Comparison of ENCODE assay signal across 13 cellular contexts in the genomic region with DNA sequence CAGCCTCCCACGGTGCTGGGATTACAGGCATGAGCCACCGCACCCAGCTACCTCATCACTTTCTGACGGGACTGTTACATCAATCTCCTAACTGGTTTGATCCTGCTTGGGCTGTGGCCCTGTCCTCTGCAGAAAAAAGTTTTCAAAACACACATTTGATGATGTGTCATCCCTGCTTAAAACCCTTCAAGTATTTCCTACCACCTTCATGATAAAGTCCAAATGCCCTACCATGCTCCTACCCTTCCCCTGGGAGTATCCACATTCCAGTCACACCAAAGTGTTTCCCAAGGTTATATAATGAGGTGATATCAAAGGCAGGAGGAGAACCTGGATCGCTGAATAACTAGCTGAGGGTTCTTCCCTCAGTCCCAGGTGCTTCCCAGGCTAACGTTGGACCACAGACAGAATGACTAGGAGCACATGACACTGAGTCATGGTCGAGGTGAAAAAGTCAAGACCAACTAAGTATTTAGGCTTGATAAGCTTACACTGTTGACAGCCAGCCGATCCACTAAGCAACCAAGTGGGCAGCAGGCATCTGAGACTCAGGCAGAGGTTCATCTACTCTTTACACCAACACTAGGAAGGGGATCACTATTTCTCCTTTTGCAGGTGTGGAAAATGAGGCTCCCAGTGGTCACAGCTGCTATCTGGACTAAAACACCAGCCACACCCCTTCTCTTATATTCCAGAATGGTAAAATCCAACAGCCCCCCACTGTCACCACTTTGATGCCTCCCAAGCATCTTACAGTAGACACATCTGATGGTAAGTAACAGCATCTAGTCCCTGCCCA. TPM values are rescaled to one million over a fixed set of nuclear protein-coding genes. Genes with fewer than 3 reads are reported as not detected.
A peak's percentile ranks its signal among the peaks of the same experiment; 100 is the strongest.
DNase-seq lines count a peak whose midpoint lies in the region; ATAC-seq and TF ChIP-seq lines count a peak whose summit lies in the region.
"Had no signal": no experiment of that assay in that cellular context is flagged by ENCODE, and none has a peak within 500 bp of the region (broad histone marks: within the 10 kb centered on the region; RNA-seq: fewer than 3 reads in every experiment).

No MANE protein-coding gene starts in this region.

- WGBS in body of pancreas, 2 donors: 38 to 57% methylated on average over 7 of the region's 7 CpGs

- H3K27ac ChIP-seq in A673 (ENCODE audit: low read depth, low read length, poor library complexity, severe bottlenecking) (peak overlapping the region; percentile 94), body of pancreas (no peak overlapping the region), left lung (no peak overlapping the region)
- H3K27ac ChIP-seq: cardiac muscle cell had no signal

- POLR2A ChIA-PET in A673 (lab: Charles Lee; ENCODE audit: low non-redundant PET): no interaction called here

- no peak for TF ChIP-seq POLR2A in body of pancreas (IDR thresholded peaks at IDR 0.05)

- peak overlapping the region in 1 of 4 donors; percentile 60 for H3K4me3 Mint-ChIP-seq in IgD-negative memory B cell

- CTCF ChIA-PET in A673 (lab: Charles Lee): no interaction called here

- peaks cover 59 to 86% (median 77%) of the 10 kb centered on the region in 3 donors for H3K4me1 Mint-ChIP-seq in IgD-negative memory B cell

- intact Hi-C loops in A673 (cut with micrococcal nuclease; ENCODE audit: unreplicated experiment): loop anchor here (10.0 kb wide), 1 partner anchor 991 kb away; no protein-coding TSS in a partner anchor
- intact Hi-C loops in body of pancreas (cut with DNase I): no loop called here
- intact Hi-C loops in left lung (cut with DNase I): no loop called here

- no peak for DNase-seq in A673 (ENCODE audit: low spot score)
- DNase-seq in body of pancreas: no peak
- DNase-seq in left lung: no peak
- DNase-seq in NCI-H510A treated with DMSO at 0.1 percent for 48 hours (lab: John Stamatoyannopoulos, UW): no peak
- DNase-seq in NCI-H748 (lab: John Stamatoyannopoulos, UW; ENCODE audit: unreplicated experiment): no peak
- no peak for DNase-seq in NAMALWA (ENCODE audit: low spot score)
- DNase-seq in AML-193 (lab: John Stamatoyannopoulos, UW): no peak
- DNase-seq: activated CD4-positive, alpha-beta T cell treated with anti-CD3 and anti-CD28 coated beads, Interleukin-2, amount 50 U/mL, for 4 hours; activated effector memory CD4-positive, alpha-beta T cell treated with anti-CD3 and anti-CD28 coated beads, Interleukin-2, amount 50 U/mL, for 16 hours; hypothalamus; T-helper 2 cell had no signal

- H3K36me3 Mint-ChIP-seq in IgD-negative memory B cell: peaks cover 11% of the 10 kb centered on the region

- H3K27me3 Mint-ChIP-seq in IgD-negative memory B cell: no peaks in the 10 kb centered on the region

- ATAC-seq in body of pancreas (peak; percentile 42), left lung (peak; percentile 71)

- H3K36me3 ChIP-seq in A673 (ENCODE audit: insufficient read depth, low read length, poor library complexity, severe bottlenecking) (peaks cover 47% of the 10 kb centered on the region), body of pancreas (replicated peaks in 1 of 2; ENCODE audit: insufficient read depth in 1 of 2, low read depth in 2 of 2) (no peaks in the 10 kb centered on the region), left lung (no peaks in the 10 kb centered on the region)
- H3K36me3 ChIP-seq: cardiac muscle cell had no signal

- H3K4me1 ChIP-seq in A673 (ENCODE audit: insufficient read depth, low read length, poor library complexity, severe bottlenecking) (peaks cover 100% of the 10 kb centered on the region), body of pancreas (no peaks in the 10 kb centered on the region), left lung (peaks cover 0 to 43% of the 10 kb centered on the region in 2 donors)

- H3K27me3 ChIP-seq in A673 (replicated peaks; ENCODE audit: insufficient read depth, low read depth, low read length, poor library complexity): no peaks in the 10 kb centered on the region
- H3K27me3 ChIP-seq in body of pancreas: no peaks in the 10 kb centered on the region
- no peaks in the 10 kb centered on the region for H3K27me3 ChIP-seq in left lung
- H3K27me3 ChIP-seq: cardiac muscle cell had no signal

- TF ChIP-seq CTCF in A673 (conservative IDR thresholded peaks at IDR 0.05; ENCODE audit: low read depth, low read length) (no peak), body of pancreas (IDR thresholded peaks at IDR 0.05) (no peak), left lung (IDR thresholded peaks at IDR 0.05) (no peak)

- H3K9me3 Mint-ChIP-seq in IgD-negative memory B cell: no peaks in the 10 kb centered on the region

- BruUV-seq in A673 (replicated peaks; lab: Mats Ljungman, UMichigan): no TSS peak

- peak overlapping the region; percentile 15 to 92 (median 67) for H3K27ac Mint-ChIP-seq in IgD-negative memory B cell

- H3K9me3 ChIP-seq in A673 (ENCODE audit: low read depth, low read length, poor library complexity, severe bottlenecking): no peaks in the 10 kb centered on the region
- no peaks in the 10 kb centered on the region for H3K9me3 ChIP-seq in body of pancreas
- no peaks in the 10 kb centered on the region for H3K9me3 ChIP-seq in left lung

- no peak overlapping the region for H3K4me3 ChIP-seq in A673 (ENCODE audit: low read depth, low read length, poor library complexity, severe bottlenecking)
- H3K4me3 ChIP-seq in body of pancreas: no peak overlapping the region
- H3K4me3 ChIP-seq in left lung: no peak overlapping the region
- H3K4me3 ChIP-seq: cardiac muscle cell had no signal

RNA-seq across cellular contexts. Expression of a gene that starts 31.8 kb away (rescaled TPM):
- total RNA-seq in A673 (2021) (183 TPM in 2 replicates), body of pancreas (1 to 10 TPM; 4.4 to 5.3 TPM), left lung (10 to 100 TPM; 20.3 to 21.3 TPM)
- polyA plus RNA-seq in IgD-negative memory B cell: 31.0 TPM
